8 cellular contexts compared by ENCODE assay signal in the genomic region with DNA sequence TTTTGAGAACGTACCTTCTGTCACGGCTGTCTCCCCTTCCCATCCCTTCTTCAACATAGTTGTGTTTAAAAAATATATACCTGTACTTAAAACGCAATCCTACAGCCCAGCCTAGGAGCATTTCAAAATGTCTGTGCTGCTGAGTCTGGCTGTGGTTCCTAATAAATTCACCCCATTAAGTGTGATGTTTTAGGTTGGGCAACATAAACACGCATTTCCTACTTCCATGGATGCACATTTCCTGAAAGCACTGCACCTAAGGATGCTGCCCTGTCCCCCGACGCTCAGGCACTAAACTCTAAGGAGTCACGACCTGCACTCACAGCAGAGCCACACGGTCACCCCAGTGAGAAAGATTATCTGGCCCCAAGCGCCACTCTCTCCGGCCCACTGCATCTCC. TPM values are rescaled to one million over a fixed set of nuclear protein-coding genes. Genes with fewer than 3 reads are reported as not detected.
DNase-seq lines count a peak whose midpoint lies in the region; ATAC-seq and TF ChIP-seq lines count a peak whose summit lies in the region.

No MANE protein-coding gene starts in this region.

- H3K27ac Mint-ChIP-seq in activated CD4-positive, alpha-beta memory T cell treated with anti-CD3 and anti-CD28 coated beads for 36 hours, result peak overlapping the region; percentile 89

- H3K9me3 Mint-ChIP-seq in activated CD4-positive, alpha-beta memory T cell treated with anti-CD3 and anti-CD28 coated beads for 36 hours, result peaks cover 3% of the 10 kb centered on the region

- peaks cover 55% of the 10 kb centered on the region for H3K4me1 Mint-ChIP-seq in activated CD4-positive, alpha-beta memory T cell treated with anti-CD3 and anti-CD28 coated beads for 36 hours (ENCODE audit: low read depth)

- H3K27me3 ChIP-seq in right atrium auricular region (no peaks in the 10 kb centered on the region), smooth muscle cell (ENCODE audit: low read depth) (no peaks in the 10 kb centered on the region)

- 7% methylated on average over 10 of the region's 10 CpGs for WGBS in smooth muscle cell (ENCODE audit: low lambda C conversion rate)

- H3K36me3 ChIP-seq in right atrium auricular region (no peaks in the 10 kb centered on the region), smooth muscle cell (ENCODE audit: low read depth) (no peaks in the 10 kb centered on the region)

- peak overlapping the region; percentile 94 to 96 for H3K4me3 ChIP-seq in right atrium auricular region
- H3K4me3 ChIP-seq in smooth muscle cell, result peak overlapping the region; percentile 84

- POLR2A ChIA-PET in activated CD4-positive, alpha-beta memory T cell treated with anti-CD3 and anti-CD28 coated beads for 36 hours (lab: Charles Lee), result interaction anchor here (1.1 kb wide), 1 partner anchor 185 kb away, joined by 3 read pairs; no protein-coding TSS in a partner anchor

- DNase-seq in DMS79 treated with DMSO at 0.1 percent for 48 hours (lab: John Stamatoyannopoulos, UW) (peak; percentile 51), DMS79 (lab: John Stamatoyannopoulos, UW) (no peak), right atrium auricular region (ENCODE audit: low spot score) (no peak), smooth muscle cell (lab: John Stamatoyannopoulos, UW; ENCODE audit: unreplicated experiment) (no peak), hippocampal formation (lab: John Stamatoyannopoulos, UW) (no peak)
- DNase-seq in activated CD4-positive, alpha-beta memory T cell treated with anti-CD3 and anti-CD28 coated beads for 36 hours, result no peak
- DNase-seq in stimulated activated CD4-positive, alpha-beta T cell treated with anti-CD3 and anti-CD28 coated beads, Interleukin-15, amount 100 ng/mL, for 24 hours, result no peak

- peak overlapping the region; percentile 83 for H3K4me2 ChIP-seq in smooth muscle cell

- peaks cover 14% of the 10 kb centered on the region for H3K36me3 Mint-ChIP-seq in activated CD4-positive, alpha-beta memory T cell treated with anti-CD3 and anti-CD28 coated beads for 36 hours

- TF ChIP-seq CTCF in right atrium auricular region (IDR thresholded peaks at IDR 0.05) (no peak), smooth muscle cell (IDR thresholded peaks at IDR 0.05; ENCODE audit: borderline replicate concordance, insufficient read depth, poor library complexity, severe bottlenecking) (no peak)

- peak overlapping the region; percentile 96 for H3K4me3 Mint-ChIP-seq in activated CD4-positive, alpha-beta memory T cell treated with anti-CD3 and anti-CD28 coated beads for 36 hours

- CTCF ChIA-PET in activated CD4-positive, alpha-beta memory T cell treated with anti-CD3 and anti-CD28 coated beads for 36 hours (lab: Charles Lee), result interaction anchor here (1.7 kb wide), 1 partner anchor 223 kb away, joined by 9 read pairs; a partner anchor contains a TSS

- H3K27ac ChIP-seq in right atrium auricular region (peak overlapping the region; percentile 99 to 100), smooth muscle cell (ENCODE audit: low read depth) (peak overlapping the region; percentile 91)

- peaks cover 5% of the 10 kb centered on the region for H3F3A ChIP-seq in smooth muscle cell (ENCODE audit: low read depth)

- no peaks in the 10 kb centered on the region for H3K27me3 Mint-ChIP-seq in activated CD4-positive, alpha-beta memory T cell treated with anti-CD3 and anti-CD28 coated beads for 36 hours

- H3K9ac ChIP-seq in smooth muscle cell (ENCODE audit: low read depth), result peak overlapping the region; percentile 93

- H2AFZ ChIP-seq in smooth muscle cell (ENCODE audit: low read depth), result peak overlapping the region; percentile 38

- H3K79me2 ChIP-seq in smooth muscle cell (ENCODE audit: low read depth), result peaks cover 75% of the 10 kb centered on the region

- H3K4me1 ChIP-seq in right atrium auricular region, result peaks cover 0 to 49% of the 10 kb centered on the region in 2 donors
- H3K4me1 ChIP-seq in smooth muscle cell (ENCODE audit: low read depth), result peaks cover 49% of the 10 kb centered on the region

- H4K20me1 ChIP-seq in smooth muscle cell (ENCODE audit: low read depth), result peaks cover 43% of the 10 kb centered on the region

- intact Hi-C loops in activated CD4-positive, alpha-beta memory T cell treated with anti-CD3 and anti-CD28 coated beads for 36 hours (cut with micrococcal nuclease), result loop anchor here (2.0 to 10.0 kb wide), 6 partner anchors 145 to 607 kb away; a partner anchor contains a TSS

- peak; percentile 22 for ATAC-seq in HG03025 (IDR thresholded peaks at IDR 0.05; ENCODE audit: low FRiP score, unreplicated experiment)

- no peaks in the 10 kb centered on the region for H3K9me3 ChIP-seq in right atrium auricular region
- H3K9me3 ChIP-seq in smooth muscle cell (replicated peaks; ENCODE audit: low read depth), result no peaks in the 10 kb centered on the region

RNA-seq across cellular contexts. Expression of a gene that starts 1.2 kb away (rescaled TPM):
- 10 to 100 TPM; 13.9 to 15.0 TPM for total RNA-seq in activated CD4-positive, alpha-beta memory T cell treated with anti-CD3 and anti-CD28 coated beads for 36 hours
- total RNA-seq in right atrium auricular region, result 10 to 100 TPM; 14.5 to 34.2 TPM
- total RNA-seq in smooth muscle cell, result 19.2 and 19.8 TPM in 2 replicates
- polyA plus RNA-seq in smooth muscle cell, result 6.9 and 9.8 TPM in 2 replicates
